In the genomic region with DNA sequence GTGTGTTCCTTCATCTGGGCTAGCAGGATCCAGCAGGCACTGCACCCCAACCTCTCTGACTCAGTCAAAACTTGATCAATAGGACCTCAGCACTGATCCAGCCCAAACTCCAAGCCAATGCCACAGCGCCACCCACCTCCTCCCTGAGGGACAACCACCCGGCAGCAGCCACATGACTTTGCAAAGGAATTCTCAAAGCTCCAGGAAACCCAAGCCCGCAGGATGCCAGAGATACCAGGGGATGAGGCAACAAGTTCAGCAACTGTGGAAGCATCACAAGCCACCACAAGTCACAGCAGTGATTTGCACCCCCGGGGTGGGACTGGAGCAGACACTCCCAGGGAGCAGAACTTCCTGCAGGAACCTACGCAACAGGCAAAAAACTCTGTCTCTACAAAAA, we compare ENCODE assay signal across 8 cellular contexts. TPM values are rescaled to one million over a fixed set of nuclear protein-coding genes. Genes with fewer than 3 reads are reported as not detected.
DNase-seq lines count a peak whose midpoint lies in the region; TF ChIP-seq lines count a peak whose summit lies in the region.

No MANE protein-coding gene starts in this region.

- H3K4me3 Mint-ChIP-seq in activated CD4-positive, alpha-beta T cell treated with anti-CD3 and anti-CD28 coated beads, Interleukin-2, amount 10 ng/mL, durations not matched to agents 24 days and 14 days: no peak overlapping the region

- POLR2A ChIA-PET in SK-N-SH (lab: Yijun Ruan, JAX): interaction anchor here (1.8 kb wide), 1 partner anchor 11 kb away, joined by 5 read pairs; no protein-coding TSS in a partner anchor

- TF ChIP-seq RAD21 in SK-N-SH (IDR thresholded peaks at IDR 0.05; ENCODE audit: low read length): peak; percentile 39

- no peak overlapping the region for H3K23ac ChIP-seq in trophoblast cell (ENCODE audit: low read length)

- no peak overlapping the region for H4K12ac ChIP-seq in trophoblast cell (ENCODE audit: low read depth, low read length)

- peak in 1 of 2 experiments; percentile 48; a peak in 2 of 4 replicates for TF ChIP-seq EP300 in SK-N-SH (IDR thresholded peaks at IDR 0.05; ENCODE audit: borderline replicate concordance in 1 of 2, low read depth in 1 of 2, low read length in 1 of 2)

- H3K27ac Mint-ChIP-seq in activated CD4-positive, alpha-beta T cell treated with anti-CD3 and anti-CD28 coated beads, Interleukin-2, amount 10 ng/mL, durations not matched to agents 24 days and 14 days: no peak overlapping the region

- H2AK5ac ChIP-seq in trophoblast cell (ENCODE audit: low read length): peak overlapping the region; percentile 70

- H3K9me3 ChIP-seq in SK-N-SH (no peaks in the 10 kb centered on the region), trophoblast cell (ENCODE audit: insufficient read depth, low read depth, low read length) (no peaks in the 10 kb centered on the region)

- H3K27ac ChIP-seq in SK-N-SH (ENCODE audit: low read depth in 2 of 2, low read length in 1 of 2) (peak overlapping the region; percentile 92 to 99; a peak in 3 of 4 replicates), trophoblast cell (ENCODE audit: low read depth, low read length) (peak overlapping the region; percentile 81)

- TF ChIP-seq CTCF in SK-N-SH (IDR thresholded peaks at IDR 0.05) (peak; percentile 72), fibroblast of the aortic adventitia (IDR thresholded peaks at IDR 0.05; ENCODE audit: insufficient read depth, low read length) (peak; percentile 34)

- peak overlapping the region; percentile 72 for H2BK120ac ChIP-seq in trophoblast cell (ENCODE audit: insufficient read depth, low read length, poor library complexity)

- H3K36me3 ChIP-seq in SK-N-SH (replicated peaks in 1 of 2; ENCODE audit: control insufficient read depth in 1 of 2, insufficient read depth in 2 of 2, low read length in 1 of 2): peaks cover 3 to 8% of the 10 kb centered on the region in 2 experiments
- H3K36me3 ChIP-seq in trophoblast cell (ENCODE audit: control insufficient read depth in 1 of 2, insufficient read depth in 2 of 2, low read length in 2 of 2): peaks cover 8 to 31% of the 10 kb centered on the region in 2 experiments

- H2AFZ ChIP-seq in SK-N-SH (ENCODE audit: low read depth) (no peak overlapping the region), trophoblast cell (ENCODE audit: insufficient read depth, low read length, poor library complexity) (no peak overlapping the region)

- H3K36me3 Mint-ChIP-seq in activated CD4-positive, alpha-beta T cell treated with anti-CD3 and anti-CD28 coated beads, Interleukin-2, amount 10 ng/mL, durations not matched to agents 24 days and 14 days (ENCODE audit: low read depth): no peaks in the 10 kb centered on the region

- H3K4me1 ChIP-seq in SK-N-SH (ENCODE audit: control insufficient read depth in 1 of 2, insufficient read depth in 2 of 2, low read depth in 1 of 2, low read length in 1 of 2) (peaks cover 82 to 90% of the 10 kb centered on the region in 2 experiments), trophoblast cell (ENCODE audit: control insufficient read depth in 1 of 2, insufficient read depth in 2 of 2, low read length in 2 of 2) (peaks cover 77 to 78% of the 10 kb centered on the region in 2 experiments)

- peak overlapping the region; percentile 78 for H4K91ac ChIP-seq in trophoblast cell (ENCODE audit: low read depth, low read length)

- peaks cover 18% of the 10 kb centered on the region for H3K4me1 Mint-ChIP-seq in activated CD4-positive, alpha-beta T cell treated with anti-CD3 and anti-CD28 coated beads, Interleukin-2, amount 10 ng/mL, durations not matched to agents 24 days and 14 days

- no peak overlapping the region for H3K4me3 ChIP-seq in SK-N-SH (ENCODE audit: low read depth in 2 of 2, low read length in 1 of 2)
- no peak overlapping the region for H3K4me3 ChIP-seq in fibroblast of the aortic adventitia (ENCODE audit: low read depth, low read length)
- no peak overlapping the region for H3K4me3 ChIP-seq in trophoblast cell (ENCODE audit: low read depth, low read length)

- H4K8ac ChIP-seq in trophoblast cell (ENCODE audit: low read depth, low read length): peak overlapping the region; percentile 67

- H3K14ac ChIP-seq in trophoblast cell (ENCODE audit: low read length): peak overlapping the region; percentile 37

- no peaks in the 10 kb centered on the region for H3K9me2 ChIP-seq in SK-N-SH

- peaks cover 34% of the 10 kb centered on the region for H3K79me1 ChIP-seq in trophoblast cell (ENCODE audit: low read length)

- H3K79me2 ChIP-seq in SK-N-SH (ENCODE audit: insufficient read depth) (peaks cover 98% of the 10 kb centered on the region), trophoblast cell (ENCODE audit: control insufficient read depth, insufficient read depth, low read length, poor library complexity) (peaks cover 54% of the 10 kb centered on the region)

- H3K4ac ChIP-seq in trophoblast cell (ENCODE audit: low read depth, low read length): peak overlapping the region; percentile 93

- 50% methylated on average over 3 of the region's 5 CpGs for WGBS in SK-N-SH (ENCODE audit: low lambda C conversion rate)
- no CpG with 5 or more reads among the region's 5 CpGs for WGBS in trophoblast cell (ENCODE audit: extremely low coverage, insufficient coverage, insufficient read length)

- peaks cover 98% of the 10 kb centered on the region for H4K20me1 ChIP-seq in SK-N-SH (ENCODE audit: insufficient read depth)

- CTCF ChIA-PET in SK-N-SH (lab: Yijun Ruan, JAX): interaction anchor here (1.0 to 2.5 kb wide), 6 partner anchors 9 to 114 kb away, joined by 4 to 8 read pairs (median 5); no protein-coding TSS in a partner anchor

- DNase-seq in EL (peak; percentile 100), SK-N-SH (no peak), fibroblast of the aortic adventitia (ENCODE audit: low read depth) (peak; percentile 56), trophoblast cell (peak; percentile 99), putamen (ENCODE audit: low spot score) (no peak), SHP77 treated with DMSO at 0.1 percent for 48 hours (lab: John Stamatoyannopoulos, UW) (no peak), NOMO-1 treated with dmso at 0.1 percent for 144 hours (lab: John Stamatoyannopoulos, UW; ENCODE audit: unreplicated experiment) (no peak)
- DNase-seq in activated CD4-positive, alpha-beta T cell treated with anti-CD3 and anti-CD28 coated beads, Interleukin-2, amount 10 ng/mL, durations not matched to agents 24 days and 14 days: no peak

- H3K18ac ChIP-seq in trophoblast cell (ENCODE audit: low read length): peak overlapping the region; percentile 88

- peaks cover 57% of the 10 kb centered on the region for H3F3A ChIP-seq in SK-N-SH (replicated peaks; ENCODE audit: insufficient read depth)

- H3K27me3 Mint-ChIP-seq in activated CD4-positive, alpha-beta T cell treated with anti-CD3 and anti-CD28 coated beads, Interleukin-2, amount 10 ng/mL, durations not matched to agents 24 days and 14 days: no peaks in the 10 kb centered on the region

- peak overlapping the region; percentile 92 for H2BK12ac ChIP-seq in trophoblast cell (ENCODE audit: low read length)

- intact Hi-C loops in activated CD4-positive, alpha-beta T cell treated with anti-CD3 and anti-CD28 coated beads, Interleukin-2, amount 10 ng/mL, durations not matched to agents 24 days and 14 days (cut with micrococcal nuclease): no loop called here

- no peaks in the 10 kb centered on the region for H3K27me3 ChIP-seq in SK-N-SH (ENCODE audit: insufficient read depth)
- no peaks in the 10 kb centered on the region for H3K27me3 ChIP-seq in trophoblast cell (ENCODE audit: insufficient read depth, low read length)

- no peak overlapping the region for H3K9ac ChIP-seq in SK-N-SH
- H3K9ac ChIP-seq in trophoblast cell (ENCODE audit: low read length): no peak overlapping the region

- peak overlapping the region; percentile 19 for H3K4me2 ChIP-seq in SK-N-SH
- H3K4me2 ChIP-seq in trophoblast cell (ENCODE audit: low read length): no peak overlapping the region

- peak overlapping the region; percentile 85 for H2BK5ac ChIP-seq in trophoblast cell (ENCODE audit: low read depth, low read length, poor library complexity)

- H3K9me3 Mint-ChIP-seq in activated CD4-positive, alpha-beta T cell treated with anti-CD3 and anti-CD28 coated beads, Interleukin-2, amount 10 ng/mL, durations not matched to agents 24 days and 14 days: no peaks in the 10 kb centered on the region

TF ChIP-seq in SK-N-SH, 30 proteins besides CTCF, POLR2A, EP300 and RAD21 (continues in another document):
- TF ChIP-seq SMC3 (IDR thresholded peaks at IDR 0.05; ENCODE audit: low read depth, low read length) (peak; percentile 30; the same call in 1 of the 2 replicates), PBX3 (IDR thresholded peaks at IDR 0.05) (peak; percentile 40; the same call in 1 of the 2 replicates), RCOR1 (IDR thresholded peaks at IDR 0.05; ENCODE audit: low read length) (no peak), NFIC (IDR thresholded peaks at IDR 0.05; ENCODE audit: borderline replicate concordance) (peak; percentile 61; the same call in 1 of the 2 replicates), TCF12 (IDR thresholded peaks at IDR 0.05) (peak; percentile 71), MXI1 (IDR thresholded peaks at IDR 0.05; ENCODE audit: low read depth, low read length) (no peak), YY1 (IDR thresholded peaks at IDR 0.05; ENCODE audit: low read depth) (no peak), TEAD4 (IDR thresholded peaks at IDR 0.05; ENCODE audit: borderline replicate concordance, insufficient read depth) (peak; percentile 87)
- TF ChIP-seq, protein P1, sequence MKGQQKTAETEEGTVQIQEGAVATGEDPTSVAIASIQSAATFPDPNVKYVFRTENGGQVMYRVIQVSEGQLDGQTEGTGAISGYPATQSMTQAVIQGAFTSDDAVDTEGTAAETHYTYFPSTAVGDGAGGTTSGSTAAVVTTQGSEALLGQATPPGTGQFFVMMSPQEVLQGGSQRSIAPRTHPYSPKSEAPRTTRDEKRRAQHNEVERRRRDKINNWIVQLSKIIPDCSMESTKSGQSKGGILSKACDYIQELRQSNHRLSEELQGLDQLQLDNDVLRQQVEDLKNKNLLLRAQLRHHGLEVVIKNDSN (IDR thresholded peaks at IDR 0.05; ENCODE audit: borderline replicate concordance, low read depth): peak; percentile 59; the same call in 1 of the 2 replicates

RNA-seq across cellular contexts. Expression of gene ACTN1, which starts 37.3 kb away (rescaled TPM):
- polyA plus RNA-seq in SK-N-SH (2012; rRNA removed): 266 and 319 TPM in 2 replicates
- 144 and 218 TPM in 2 replicates for polyA plus RNA-seq in SK-N-SH (2012; cell fraction: cytosol; rRNA removed)
- 589 and 740 TPM in 2 replicates for polyA plus RNA-seq in SK-N-SH (2012; cell fraction: nucleus; rRNA removed)
- 94.0 and 114 TPM in 2 replicates for total RNA-seq in fibroblast of the aortic adventitia (ENCODE audit: low replicate concordance)
- 427 and 440 TPM in 2 replicates for polyA plus RNA-seq in trophoblast cell (2013)
- 44.9 and 52.6 TPM in 2 replicates for total RNA-seq in activated CD4-positive, alpha-beta T cell treated with anti-CD3 and anti-CD28 coated beads, Interleukin-2, amount 10 ng/mL, durations not matched to agents 24 days and 14 days

Comparison
In these comparisons a context has a peak if more than half of its experiments do, and no peak if none do; other contexts are left out.
1. DNase-seq: peak in EL (single experiment), fibroblast of the aortic adventitia (single experiment) and trophoblast cell (2 of 2); none in SK-N-SH (single experiment), putamen (single experiment), SHP77 treated with DMSO at 0.1 percent for 48 hours (single experiment), activated CD4-positive, alpha-beta T cell treated with anti-CD3 and anti-CD28 coated beads, Interleukin-2, amount 10 ng/mL, durations not matched to agents 24 days and 14 days (single experiment) and NOMO-1 treated with dmso at 0.1 percent for 144 hours (single experiment).